Comparison of ENCODE assay signal across 8 cellular contexts in genomic region chr12:402127-402456, GRCh38. TPM values are rescaled to one million over a fixed set of nuclear protein-coding genes. Genes with fewer than 3 reads are reported as not detected.
DNase-seq lines count a peak whose midpoint lies in the region; ATAC-seq and TF ChIP-seq lines count a peak whose summit lies in the region.

No MANE protein-coding gene starts in this region.

- H3K4me1 ChIP-seq in thoracic aorta (ENCODE audit: control insufficient read depth in 1 of 2, low read depth in 2 of 2): peaks cover 6 to 14% of the 10 kb centered on the region in 2 donors

- no peak for TF ChIP-seq CTCF in thoracic aorta (IDR thresholded peaks at IDR 0.05)

- no peaks in the 10 kb centered on the region for H3K36me3 ChIP-seq in thoracic aorta

- H3K4me3 ChIP-seq in iPS-11a (ENCODE audit: low read depth, low read length): peak overlapping the region; percentile 98
- H3K4me3 ChIP-seq in thoracic aorta: peak overlapping the region; percentile 82

- no peaks in the 10 kb centered on the region for H3K9me3 ChIP-seq in thoracic aorta

- DNase-seq in activated CD4-positive, alpha-beta T cell treated with anti-CD3 and anti-CD28 coated beads for 48 hours: peak; percentile 11
- DNase-seq in activated CD4-positive, alpha-beta T cell treated with anti-CD3 and anti-CD28 coated beads for 1 hour: no peak
- DNase-seq in thoracic aorta (ENCODE audit: low spot score) (no peak), NCI-H446 (lab: John Stamatoyannopoulos, UW) (no peak)

- ATAC-seq in SK-N-SH treated with all-trans-retinoic acid at 6 μM for 48 hours: peak; percentile 60
- no peak for ATAC-seq in thoracic aorta (ENCODE audit: insufficient number of reproducible peaks, low FRiP score, low read depth)
- ATAC-seq in HG02763 (IDR thresholded peaks at IDR 0.05; ENCODE audit: unreplicated experiment): no peak
- no peak for ATAC-seq in HG03108 (IDR thresholded peaks at IDR 0.05; ENCODE audit: unreplicated experiment)

- no peaks in the 10 kb centered on the region for H3K27me3 ChIP-seq in thoracic aorta (replicated peaks; ENCODE audit: insufficient read depth)

- peak overlapping the region in 1 of 2 donors; percentile 43 for H3K27ac ChIP-seq in thoracic aorta

TF ChIP-seq in SK-N-SH treated with all-trans-retinoic acid at 6 μM for 48 hours, 23 proteins besides CTCF, POLR2A, EP300 and RAD21:
- no peak for TF ChIP-seq ZNF565 (CRISPR knock-in tag; conservative IDR thresholded peaks at IDR 0.05; ENCODE audit: low read depth)
- no peak for TF ChIP-seq PATZ1 (CRISPR knock-in tag; IDR thresholded peaks at IDR 0.05; ENCODE audit: borderline replicate concordance)
- no peak for TF ChIP-seq OSR1 (CRISPR knock-in tag; IDR thresholded peaks at IDR 0.05)
- TF ChIP-seq GLIS3 (CRISPR knock-in tag; IDR thresholded peaks at IDR 0.05): no peak
- TF ChIP-seq ZNF8 (CRISPR knock-in tag; IDR thresholded peaks at IDR 0.05): no peak
- no peak for TF ChIP-seq ZC3H10 (CRISPR knock-in tag; IDR thresholded peaks at IDR 0.05)
- no peak for TF ChIP-seq TCF4 (CRISPR knock-in tag; IDR thresholded peaks at IDR 0.05; ENCODE audit: borderline replicate concordance)
- TF ChIP-seq TSHZ2 (CRISPR knock-in tag; IDR thresholded peaks at IDR 0.05): no peak
- TF ChIP-seq TOX (CRISPR knock-in tag; IDR thresholded peaks at IDR 0.05; ENCODE audit: borderline replicate concordance): no peak
- TF ChIP-seq CREB5 (CRISPR knock-in tag; IDR thresholded peaks at IDR 0.05; ENCODE audit: low read depth): no peak
- no peak for TF ChIP-seq ESRRG (CRISPR knock-in tag; IDR thresholded peaks at IDR 0.05)
- no peak for TF ChIP-seq CSDC2 (CRISPR knock-in tag; IDR thresholded peaks at IDR 0.05)
- TF ChIP-seq ZFP30 (CRISPR knock-in tag; IDR thresholded peaks at IDR 0.05): no peak
- no peak for TF ChIP-seq POU6F1 (CRISPR knock-in tag; IDR thresholded peaks at IDR 0.05; ENCODE audit: borderline replicate concordance, low read depth)
- TF ChIP-seq RARB (CRISPR knock-in tag; IDR thresholded peaks at IDR 0.05): no peak

RNA-seq across cellular contexts. Expression of gene CCDC77, which starts 0.6 kb away (rescaled TPM):
- 1 to 10 TPM; 5.6 to 7.2 TPM for total RNA-seq in thoracic aorta

RNA-seq across cellular contexts. Expression of gene KDM5A, which starts 13.0 kb away (rescaled TPM):
- total RNA-seq in thoracic aorta: 10 to 100 TPM; 52.8 to 57.7 TPM

RNA-seq across cellular contexts. Expression of gene B4GALNT3, which starts 57.6 kb away (rescaled TPM):
- total RNA-seq in thoracic aorta: 10 to 100 TPM; 16.8 to 22.3 TPM
